Comparison of ENCODE assay signal across 23 cellular contexts in genomic region chr17:29094101-29094708, GRCh38. TPM values are rescaled to one million over a fixed set of nuclear protein-coding genes. Genes with fewer than 3 reads are reported as not detected.
"Had no signal": no experiment of that assay in that cellular context is flagged by ENCODE, and none has a peak within 500 bp of the region (broad histone marks: within the 10 kb centered on the region; RNA-seq: fewer than 3 reads in every experiment).

No MANE protein-coding gene starts in this region.

- H3K27ac Mint-ChIP-seq: memory B cell; nephron; stimulated activated memory B cell treated with anti-CD40 and anti-IgM and Interleukin-4, amounts not matched to agents 10 μg/mL and 1 μg/mL and 100 μg/mL, for 72 hours had no signal

- H3K4me1 ChIP-seq: prostate gland, right atrium auricular region, transverse colon, vagina had no signal

- H3K9me3 Mint-ChIP-seq: memory B cell; naive B cell; nephron; stimulated activated memory B cell treated with anti-CD40 and anti-IgM and Interleukin-4, amounts not matched to agents 10 μg/mL and 1 μg/mL and 100 μg/mL, for 72 hours; stimulated activated naive CD8-positive, alpha-beta T cell treated with anti-CD3 and anti-CD28 coated beads, Interleukin-15, amount 100 ng/mL, for 72 hours had no signal

- H3K27me3 Mint-ChIP-seq: memory B cell; naive B cell; stimulated activated memory B cell treated with anti-CD40 and anti-IgM and Interleukin-4, amounts not matched to agents 10 μg/mL and 1 μg/mL and 100 μg/mL, for 72 hours; stimulated activated naive CD8-positive, alpha-beta T cell treated with anti-CD3 and anti-CD28 coated beads, Interleukin-15, amount 100 ng/mL, for 72 hours had no signal

- H3K9me3 ChIP-seq: esophagus squamous epithelium, prostate gland, right atrium auricular region, sigmoid colon, suprapubic skin, transverse colon, vagina had no signal

- DNase-seq: dermis blood vessel endothelial cell; effector memory CD4-positive, alpha-beta T cell; erythroblast; esophagus squamous epithelium; foreskin melanocyte; naive B cell; nucleus accumbens; sigmoid colon; stimulated activated CD4-positive, alpha-beta T cell treated with anti-CD3 and anti-CD28 coated beads, Interleukin-2, amount 100 ng/mL, for 24 hours; stimulated activated CD4-positive, alpha-beta T cell treated with anti-CD3 and anti-CD28 coated beads, Interleukin-4, amount 100 ng/mL, for 24 hours; stimulated activated naive CD8-positive, alpha-beta T cell treated with anti-CD3 and anti-CD28 coated beads, Interleukin-15, amount 100 ng/mL, for 72 hours; transverse colon had no signal

- H3K4me1 Mint-ChIP-seq: memory B cell; naive B cell; stimulated activated memory B cell treated with anti-CD40 and anti-IgM and Interleukin-4, amounts not matched to agents 10 μg/mL and 1 μg/mL and 100 μg/mL, for 72 hours; stimulated activated naive CD8-positive, alpha-beta T cell treated with anti-CD3 and anti-CD28 coated beads, Interleukin-15, amount 100 ng/mL, for 72 hours had no signal

- H3K4me3 ChIP-seq: coronary artery, esophagus squamous epithelium, lung, prostate gland, right atrium auricular region, sigmoid colon, suprapubic skin, transverse colon, vagina had no signal

- H3K27ac ChIP-seq: coronary artery, esophagus squamous epithelium, prostate gland, right atrium auricular region, sigmoid colon, suprapubic skin, transverse colon, vagina had no signal

- ATAC-seq: left lobe of liver; stimulated activated memory B cell treated with anti-CD40 and anti-IgM and Interleukin-4, amounts not matched to agents 10 μg/mL and 1 μg/mL and 100 μg/mL, for 72 hours; stimulated activated naive CD8-positive, alpha-beta T cell treated with anti-CD3 and anti-CD28 coated beads, Interleukin-15, amount 100 ng/mL, for 72 hours had no signal

- H3K4me3 Mint-ChIP-seq: memory B cell; naive B cell; nephron; stimulated activated memory B cell treated with anti-CD40 and anti-IgM and Interleukin-4, amounts not matched to agents 10 μg/mL and 1 μg/mL and 100 μg/mL, for 72 hours; stimulated activated naive CD8-positive, alpha-beta T cell treated with anti-CD3 and anti-CD28 coated beads, Interleukin-15, amount 100 ng/mL, for 72 hours had no signal

RNA-seq across cellular contexts. Expression of gene PIPOX, which starts 51.3 kb away (rescaled TPM):
- polyA plus RNA-seq: keratinocyte had no signal
